In the genomic region with DNA sequence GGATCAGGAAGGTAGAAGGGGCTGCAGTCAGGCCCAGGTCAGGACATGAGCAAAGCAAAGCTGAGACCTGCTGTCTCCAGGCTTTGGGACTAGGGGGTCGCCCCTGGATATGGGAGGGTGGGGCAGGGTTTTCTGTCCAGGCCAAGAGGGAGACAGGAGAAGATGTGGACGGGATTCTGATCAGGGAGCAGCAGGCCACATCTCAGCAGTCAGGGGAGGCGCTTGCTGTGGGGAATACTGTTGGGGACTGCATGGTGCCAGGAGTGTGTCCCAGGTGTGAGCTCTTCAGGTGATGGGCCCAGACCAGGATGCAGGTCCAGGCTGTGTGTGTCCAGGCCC, we compare ENCODE assay signal across 23 cellular contexts. TPM values are rescaled to one million over a fixed set of nuclear protein-coding genes. Genes with fewer than 3 reads are reported as not detected.
DNase-seq lines count a peak whose midpoint lies in the region; ATAC-seq and TF ChIP-seq lines count a peak whose summit lies in the region.
"Had no signal": no experiment of that assay in that cellular context is flagged by ENCODE, and none has a peak within 500 bp of the region (broad histone marks: within the 10 kb centered on the region; RNA-seq: fewer than 3 reads in every experiment).

No MANE protein-coding gene starts in this region.

- peak overlapping the region; percentile 97 for H3K27ac ChIP-seq in DND-41 (ENCODE audit: low read length)
- peak overlapping the region; percentile 99 for H3K27ac ChIP-seq in OCI-LY1 (ENCODE audit: low read depth, low read length, poor library complexity, severe bottlenecking)
- H3K27ac ChIP-seq: A549 had no signal

- H4K20me1 ChIP-seq in DND-41 (ENCODE audit: insufficient read depth, low read length) (no peaks in the 10 kb centered on the region), OCI-LY1 (ENCODE audit: insufficient read depth, low read length) (no peaks in the 10 kb centered on the region)

- H3K4me1 ChIP-seq in DND-41 (ENCODE audit: insufficient read depth, low read length) (peaks cover 40% of the 10 kb centered on the region), OCI-LY1 (ENCODE audit: insufficient read depth, low read length, severe bottlenecking) (peaks cover 100% of the 10 kb centered on the region)
- H3K4me1 ChIP-seq: A549, BE2C, HAP-1 had no signal

- H3K9me2 ChIP-seq in OCI-LY1 (ENCODE audit: low read depth, low read length), result no peaks in the 10 kb centered on the region

- H3K36me3 Mint-ChIP-seq in naive B cell, result peaks cover 0 to 11% of the 10 kb centered on the region in 2 donors
- H3K36me3 Mint-ChIP-seq: CD4-positive, alpha-beta memory T cell had no signal

- no peaks in the 10 kb centered on the region for H3K9me3 Mint-ChIP-seq in naive B cell

- H2AFZ ChIP-seq in DND-41 (ENCODE audit: low read depth, low read length) (no peak overlapping the region), OCI-LY1 (ENCODE audit: low read length) (no peak overlapping the region)
- H2AFZ ChIP-seq: GM23338 had no signal

- no peaks in the 10 kb centered on the region for H3K79me2 ChIP-seq in DND-41 (ENCODE audit: insufficient read depth, low read length)
- H3K79me2 ChIP-seq in OCI-LY1 (ENCODE audit: insufficient read depth, low read length), result peaks cover 4% of the 10 kb centered on the region; the same call in 1 of the 2 replicates

- no peak overlapping the region for H3K4me2 ChIP-seq in DND-41 (ENCODE audit: insufficient read depth, low read length)
- H3K4me2 ChIP-seq in OCI-LY1 (ENCODE audit: low read length), result peak overlapping the region; percentile 75
- H3K4me2 ChIP-seq: A549, GM23338 had no signal

- H3K9me3 ChIP-seq in DND-41 (ENCODE audit: insufficient read depth, low read length, severe bottlenecking) (no peaks in the 10 kb centered on the region), OCI-LY1 (ENCODE audit: low read length) (no peaks in the 10 kb centered on the region)
- H3K9me3 ChIP-seq: A549, BE2C, HAP-1 had no signal

- H3K36me3 ChIP-seq in DND-41 (ENCODE audit: insufficient read depth, low read length) (no peaks in the 10 kb centered on the region), OCI-LY1 (ENCODE audit: insufficient read depth, low read length) (peaks cover 15% of the 10 kb centered on the region; the same call in 1 of the 2 replicates)
- H3K36me3 ChIP-seq: BE2C, HAP-1 had no signal

- no peak for TF ChIP-seq CTCF in DND-41 (IDR thresholded peaks at IDR 0.05; ENCODE audit: borderline replicate concordance, extremely low read depth, low read length, poor library complexity, severe bottlenecking)
- no peak for TF ChIP-seq CTCF in OCI-LY1 (IDR thresholded peaks at IDR 0.05; ENCODE audit: low read length)

- intact Hi-C loops in left ventricle myocardium superior (cut with micrococcal nuclease) (no loop called here), left cardiac atrium (cut with DNase I) (no loop called here)

- H3K27me3 Mint-ChIP-seq in naive B cell, result no peaks in the 10 kb centered on the region

- no peaks in the 10 kb centered on the region for H3K27me3 ChIP-seq in DND-41 (ENCODE audit: insufficient read depth, low read length, poor library complexity)
- H3K27me3 ChIP-seq in OCI-LY1 (ENCODE audit: insufficient read depth, low read length), result no peaks in the 10 kb centered on the region
- H3K27me3 ChIP-seq: BE2C had no signal

- H3K4me3 Mint-ChIP-seq in naive B cell, result peak overlapping the region in 1 of 8 donors; percentile 49
- H3K4me3 Mint-ChIP-seq: CD4-positive, alpha-beta memory T cell; GM23338 had no signal

- peak overlapping the region in 4 of 6 donors; percentile 11 to 97 (median 40) for H3K27ac Mint-ChIP-seq in naive B cell
- H3K27ac Mint-ChIP-seq: GM23338 had no signal

- H3K9ac ChIP-seq in DND-41 (ENCODE audit: low read depth, low read length) (no peak overlapping the region), OCI-LY1 (ENCODE audit: low read length) (peak overlapping the region; percentile 97)

- H3K4me3 ChIP-seq in DND-41 (ENCODE audit: low read depth in 1 of 2, low read length in 2 of 2), result no peak overlapping the region
- H3K4me3 ChIP-seq in OCI-LY1 (ENCODE audit: low read depth, low read length, poor library complexity, severe bottlenecking), result peak overlapping the region; percentile 61
- H3K4me3 ChIP-seq: A549, GM12878, GM23338, HAP-1 had no signal

- ATAC-seq in left ventricle myocardium superior (no peak), left cardiac atrium (no peak), DND-41 (ENCODE audit: insufficient read depth, low read depth) (no peak), naive B cell (ENCODE audit: low read depth in 2 of 2) (no peak), GM21515 (IDR thresholded peaks at IDR 0.05; ENCODE audit: unreplicated experiment) (no peak)
- ATAC-seq: A549, GM12878, GM23338 had no signal

- H3K4me1 Mint-ChIP-seq in naive B cell, result peaks cover 79 to 99% (median 96%) of the 10 kb centered on the region in 3 donors
- H3K4me1 Mint-ChIP-seq: CD4-positive, alpha-beta memory T cell; GM23338 had no signal

- DNase-seq in left ventricle myocardium superior (peak; percentile 3), left cardiac atrium (no peak), DND-41 (no peak), naive B cell (no peak), DMS153 (lab: John Stamatoyannopoulos, UW) (no peak), putamen (ENCODE audit: low spot score) (no peak)
- DNase-seq: 8988T; ACHN; AML-193; BE2C; C1 segment of cervical spinal cord; Calu3; CD4-positive, alpha-beta memory T cell; COR-L47; EL; GDM1 had no signal

- H3F3A ChIP-seq in OCI-LY1 (ENCODE audit: insufficient read depth, low read length), result no peaks in the 10 kb centered on the region

RNA-seq across cellular contexts. Expression of gene IGLL5, which starts 29.3 kb away (rescaled TPM):
- total RNA-seq in left ventricle myocardium superior (0.92 TPM), left cardiac atrium (under 1 TPM; 0.58 to 0.77 TPM)
- polyA plus RNA-seq in naive B cell (ENCODE audit: low read depth in 6 of 6), result 100 to 1,000 TPM; 233 to 640 (median 475) TPM
- total RNA-seq: Calu3; CD4-positive, alpha-beta memory T cell; GM12878; GM23338; H4 had no signal
- polyA plus RNA-seq: A549, GM12878, GM23338 had no signal
